ENCODE assay signal across 18 cellular contexts in the genomic region with DNA sequence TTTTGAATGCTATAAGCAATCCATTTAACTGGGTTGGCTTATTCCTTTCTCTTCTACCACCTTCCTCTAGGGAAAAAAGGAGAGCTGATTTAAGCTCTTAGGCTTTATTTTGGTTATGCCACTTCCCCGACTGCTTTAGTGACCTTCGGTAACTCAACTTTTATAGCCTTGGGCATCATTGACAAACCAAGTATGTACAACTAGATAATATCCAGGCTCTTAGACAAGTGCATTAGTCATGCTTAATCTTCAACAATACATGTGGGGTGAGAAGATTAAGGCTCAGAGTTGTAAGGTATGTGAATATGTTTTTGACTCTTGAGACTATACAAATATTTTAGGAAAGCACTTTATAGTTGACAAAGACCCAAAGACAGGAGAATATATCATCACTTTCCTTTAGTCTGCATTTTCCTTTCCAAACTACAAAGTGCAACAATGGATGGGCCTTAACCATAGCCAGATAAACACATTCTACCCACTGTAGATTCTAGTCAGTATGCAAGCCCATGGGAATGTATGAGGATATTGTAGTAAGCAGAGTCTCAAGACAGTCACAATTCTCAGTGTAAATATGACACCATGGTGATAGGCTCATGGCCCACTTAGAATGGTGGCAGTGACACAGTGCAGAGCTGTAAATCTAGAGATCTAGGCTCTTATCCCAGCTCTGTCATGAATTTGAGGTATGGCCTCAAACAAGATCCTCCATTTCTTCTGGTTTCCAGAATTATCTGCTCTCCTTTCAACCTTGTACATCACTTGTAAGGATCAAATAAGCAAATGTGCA.
DNase-seq lines count a peak whose midpoint lies in the region; ATAC-seq, FAIRE-seq and TF ChIP-seq lines count a peak whose summit lies in the region.
"Had no signal": no experiment of that assay in that cellular context is flagged by ENCODE, and none has a peak within 500 bp of the region (broad histone marks: within the 10 kb centered on the region; RNA-seq: fewer than 3 reads in every experiment).

No MANE protein-coding gene starts in this region.

- H3K27me3 ChIP-seq in bronchial epithelial cell (ENCODE audit: control insufficient read depth, insufficient read depth, low read length) (no peaks in the 10 kb centered on the region), heart right ventricle (no peaks in the 10 kb centered on the region), pancreas (no peaks in the 10 kb centered on the region)

- H3K36me3 ChIP-seq in bronchial epithelial cell (ENCODE audit: control insufficient read depth, insufficient read depth, low read length): no peaks in the 10 kb centered on the region
- no peaks in the 10 kb centered on the region for H3K36me3 ChIP-seq in heart right ventricle
- no peaks in the 10 kb centered on the region for H3K36me3 ChIP-seq in pancreas

- intact Hi-C loops in heart right ventricle (cut with DNase I) (no loop called here), left ventricle myocardium superior (cut with micrococcal nuclease) (no loop called here), pancreas (cut with DNase I) (no loop called here), posterior vena cava (cut with DNase I) (no loop called here)

- H3K4me3 ChIP-seq in bronchial epithelial cell (ENCODE audit: low read depth, low read length) (no peak overlapping the region), heart right ventricle (no peak overlapping the region), pancreas (no peak overlapping the region)
- H3K4me3 ChIP-seq: GM23338 had no signal

- 33 to 54% methylated on average over 2 of the region's 2 CpGs for WGBS in heart right ventricle, 2 donors
- WGBS in pancreas, 2 donors: 89 to 90% methylated on average over 2 of the region's 2 CpGs

- peak overlapping the region in 2 of 10 donors; percentile 3 to 11 for H3K27ac ChIP-seq in heart right ventricle
- no peak overlapping the region for H3K27ac ChIP-seq in pancreas

- FAIRE-seq in bronchial epithelial cell (lab: Jason Lieb, UNC) (peak; percentile 36), pancreas (lab: Jason Lieb, UNC) (no peak)
- FAIRE-seq: G401.6, GM12892 had no signal

- ATAC-seq in heart right ventricle (peak in 7 of 8 donors; percentile 29 to 86 (median 67)), left ventricle myocardium superior (peak; percentile 85), pancreas (no peak), GM19351 (IDR thresholded peaks at IDR 0.05; ENCODE audit: unreplicated experiment) (no peak)
- ATAC-seq: GM23338, HCT116 had no signal

- peaks cover 0 to 31% (median 0%) of the 10 kb centered on the region in 9 donors for H3K4me1 ChIP-seq in heart right ventricle
- peaks cover 0 to 6% (median 0%) of the 10 kb centered on the region in 3 donors for H3K4me1 ChIP-seq in pancreas

- TF ChIP-seq CTCF in bronchial epithelial cell (IDR thresholded peaks at IDR 0.05; ENCODE audit: insufficient read depth, low read length, severe bottlenecking): no peak
- TF ChIP-seq CTCF in heart right ventricle (IDR thresholded peaks at IDR 0.05): no peak
- TF ChIP-seq CTCF in pancreas (IDR thresholded peaks at IDR 0.05): no peak

- DNase-seq in OCI-M1 (lab: John Stamatoyannopoulos, UW) (peak; percentile 51), bronchial epithelial cell (ENCODE audit: low read depth) (peak; percentile 17), heart right ventricle (no peak), left ventricle myocardium superior (no peak), pancreas (no peak), posterior vena cava (ENCODE audit: low spot score) (no peak)
- DNase-seq: C1 segment of cervical spinal cord; Calu3; CD4-positive, alpha-beta memory T cell; COR-L47; DMS153; DND-41; H9 had no signal

- H3K9me3 ChIP-seq in heart right ventricle: no peaks in the 10 kb centered on the region
- no peaks in the 10 kb centered on the region for H3K9me3 ChIP-seq in pancreas

Comparison
In these comparisons a context has a peak if more than half of its experiments do, and no peak if none do; other contexts are left out.
1. DNase-seq: peak in OCI-M1 (single experiment) and bronchial epithelial cell (single experiment); none in heart right ventricle (0 of 2), left ventricle myocardium superior (single experiment), pancreas (0 of 6) and posterior vena cava (single experiment).
2. ATAC-seq: peak in heart right ventricle (7 of 8) and left ventricle myocardium superior (single experiment); none in pancreas (0 of 4) and GM19351 (single experiment).